Comparison of ENCODE assay signal across 8 cellular contexts in the genomic region with DNA sequence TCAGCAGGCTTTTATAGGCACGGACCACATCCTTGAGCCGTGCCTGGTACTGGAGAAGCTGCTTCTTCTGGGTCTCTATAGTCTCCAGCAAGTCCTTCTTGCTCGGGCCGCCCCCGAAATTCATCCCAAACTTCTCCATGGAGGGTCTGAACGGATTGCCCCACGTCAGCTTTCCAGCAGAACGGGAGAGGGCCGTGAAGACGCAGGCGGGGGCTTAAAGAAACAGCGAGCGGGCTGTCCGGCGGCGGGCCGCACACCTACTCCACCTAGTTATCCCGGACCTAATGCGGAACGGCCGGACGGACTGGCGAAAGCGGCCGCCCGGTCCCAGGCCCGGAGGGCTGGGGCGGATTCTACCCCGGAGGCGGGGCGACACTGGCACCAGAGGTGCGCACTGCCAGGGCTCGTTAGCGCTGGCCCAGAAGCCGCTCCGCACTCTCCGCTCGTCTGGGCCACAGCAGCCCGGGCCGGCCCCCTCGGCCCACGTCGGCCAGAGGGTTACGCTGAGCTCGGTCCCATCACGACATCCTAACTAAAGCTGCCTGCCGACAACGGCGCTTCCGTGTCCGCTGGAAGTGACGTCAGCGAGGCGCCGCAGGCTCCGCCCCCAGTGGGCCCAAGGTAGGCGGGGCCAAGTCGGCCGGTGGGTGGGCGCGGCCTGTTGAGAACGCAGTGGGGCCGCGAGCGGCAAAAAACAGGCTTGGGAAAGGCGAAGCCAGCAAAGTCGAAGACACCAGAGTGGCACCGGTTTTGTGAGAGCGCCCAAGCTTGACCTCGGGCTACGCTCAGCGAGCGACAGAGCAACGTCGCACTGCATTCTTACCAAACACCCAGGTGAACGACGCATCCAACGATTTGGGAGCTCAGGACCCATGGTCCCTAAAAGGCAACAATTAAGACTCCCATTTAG. TPM values are rescaled to one million over a fixed set of nuclear protein-coding genes. Genes with fewer than 3 reads are reported as not detected.
DNase-seq lines count a peak whose midpoint lies in the region; ATAC-seq lines count a peak whose summit lies in the region.

A gene with protein sequence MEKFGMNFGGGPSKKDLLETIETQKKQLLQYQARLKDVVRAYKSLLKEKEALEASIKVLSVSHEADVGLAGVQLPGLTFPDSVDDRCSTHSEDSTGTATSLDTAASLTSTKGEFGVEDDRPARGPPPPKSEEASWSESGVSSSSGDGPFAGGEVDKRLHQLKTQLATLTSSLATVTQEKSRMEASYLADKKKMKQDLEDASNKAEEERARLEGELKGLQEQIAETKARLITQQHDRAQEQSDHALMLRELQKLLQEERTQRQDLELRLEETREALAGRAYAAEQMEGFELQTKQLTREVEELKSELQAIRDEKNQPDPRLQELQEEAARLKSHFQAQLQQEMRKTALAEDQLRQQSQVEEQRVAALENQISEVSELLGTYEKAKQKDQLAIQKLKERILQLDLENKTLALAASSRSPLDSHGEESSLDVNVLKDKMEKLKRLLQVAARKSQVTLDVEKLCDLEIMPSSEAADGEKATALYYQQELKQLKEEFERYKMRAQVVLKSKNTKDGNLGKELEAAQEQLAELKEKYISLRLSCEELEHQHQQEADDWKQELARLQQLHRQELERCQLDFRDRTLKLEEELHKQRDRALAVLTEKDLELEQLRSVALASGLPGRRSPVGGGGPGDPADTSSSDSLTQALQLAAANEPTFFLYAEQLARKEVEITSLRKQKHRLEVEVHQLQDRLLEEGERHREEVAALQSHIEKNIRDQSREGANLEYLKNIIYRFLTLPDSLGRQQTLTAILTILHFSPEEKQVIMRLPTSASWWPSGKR (minus strand): TSS at position 553 of the 910 bp plus-strand sequence. CDS start 414 bp downstream, at position 139.

- ATAC-seq in GM19025 (IDR thresholded peaks at IDR 0.05; ENCODE audit: low read depth, unreplicated experiment), result peak; percentile 70
- ATAC-seq in HG03280 (IDR thresholded peaks at IDR 0.05; ENCODE audit: unreplicated experiment), result peak; percentile 76

- DNase-seq in AG20443 (ENCODE audit: low spot score), result peak; percentile 97
- DNase-seq in NCI-H460 (ENCODE audit: extremely low read depth, low read depth), result peak; percentile 79
- peak; percentile 92 for DNase-seq in activated CD4-positive, alpha-beta T cell treated with anti-CD3 and anti-CD28 coated beads for 24 hours (ENCODE audit: low read depth in 2 of 2)
- peak; percentile 95 for DNase-seq in cerebellum (ENCODE audit: low spot score)
- peak; percentile 79 for DNase-seq in kidney glomerular epithelial cell (lab: John Stamatoyannopoulos, UW)
- DNase-seq in stimulated activated CD4-positive, alpha-beta T cell treated with anti-CD3 and anti-CD28 coated beads, Interleukin-1b, Interleukin-23, amount 100 ng/mL, for 1 hour (ENCODE audit: low read depth in 2 of 2), result peak; percentile 77 to 90

RNA-seq across cellular contexts. Expression of the gene that starts here (rescaled TPM):
- total RNA-seq in NCI-H460 (2014; rRNA removed; shearing (Covaris generic)), result 15.9 and 19.5 TPM in 2 replicates
- 4.9 and 5.5 TPM in 2 replicates for polyA plus RNA-seq in NCI-H460 (2014; cell fraction: nucleus; rRNA removed)
- 10.4 TPM for total RNA-seq in cerebellum

Comparison
In these comparisons a context has a peak if more than half of its experiments do, and no peak if none do; other contexts are left out.
1. Peak in every context shown above with its lines: DNase-seq and ATAC-seq.